9 cellular contexts compared by ENCODE assay signal in the genomic region with DNA sequence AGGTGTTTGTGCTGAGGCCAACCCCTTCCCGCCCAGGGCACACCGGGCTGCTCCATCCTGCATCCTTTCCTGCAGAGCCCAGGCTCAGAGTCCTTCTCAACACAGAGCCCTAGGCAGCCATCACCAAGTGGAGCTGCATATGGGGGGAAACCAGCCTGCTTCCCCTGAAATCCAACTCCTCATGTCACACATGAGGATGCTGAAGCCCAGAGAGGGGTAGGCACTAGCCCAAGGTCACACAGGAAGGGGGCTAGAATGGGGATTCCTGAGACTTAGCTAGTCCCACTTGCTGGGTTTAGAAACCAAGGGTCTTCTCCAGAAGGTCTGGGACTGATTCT. TPM values are rescaled to one million over a fixed set of nuclear protein-coding genes. Genes with fewer than 3 reads are reported as not detected.
DNase-seq lines count a peak whose midpoint lies in the region; ATAC-seq and TF ChIP-seq lines count a peak whose summit lies in the region.
"Had no signal": no experiment of that assay in that cellular context is flagged by ENCODE, and none has a peak within 500 bp of the region (broad histone marks: within the 10 kb centered on the region; RNA-seq: fewer than 3 reads in every experiment).

No MANE protein-coding gene starts in this region.

- no peaks in the 10 kb centered on the region for H3K9me2 ChIP-seq in Loucy (replicated peaks; ENCODE audit: low read depth, low read length)

- peaks cover 65% of the 10 kb centered on the region for H3K4me1 ChIP-seq in Loucy (ENCODE audit: insufficient read depth, low read length, poor library complexity, severe bottlenecking)
- H3K4me1 ChIP-seq in osteoblast (ENCODE audit: insufficient read depth, low read length), result peaks cover 14% of the 10 kb centered on the region

- no peaks in the 10 kb centered on the region for H3K27me3 ChIP-seq in CD4-positive, alpha-beta T cell (ENCODE audit: control insufficient read depth, insufficient read depth, low read length)
- H3K27me3 ChIP-seq in Loucy (ENCODE audit: insufficient read depth, low read length, poor library complexity, severe bottlenecking) (no peaks in the 10 kb centered on the region), osteoblast (ENCODE audit: insufficient read depth, low read length) (no peaks in the 10 kb centered on the region)

- H3F3A ChIP-seq in Loucy (ENCODE audit: low read depth), result no peaks in the 10 kb centered on the region

- no peak for DNase-seq in CD4-positive, alpha-beta T cell
- DNase-seq in osteoblast (ENCODE audit: insufficient read length, low spot score, missing footprints) (peak; percentile 66), occipital lobe (lab: John Stamatoyannopoulos, UW) (no peak), NCI-H1105 (lab: John Stamatoyannopoulos, UW) (no peak), HK-2 (ENCODE audit: unreplicated experiment) (no peak), NCI-H1694 (lab: John Stamatoyannopoulos, UW) (no peak)
- DNase-seq: cortex of kidney had no signal

- no peaks in the 10 kb centered on the region for H3K36me3 ChIP-seq in Loucy (ENCODE audit: insufficient read depth, low read length)
- H3K36me3 ChIP-seq in osteoblast (ENCODE audit: insufficient read depth, low read length), result no peaks in the 10 kb centered on the region

- no peaks in the 10 kb centered on the region for H3K9me3 Mint-ChIP-seq in CD4-positive, alpha-beta T cell
- H3K9me3 Mint-ChIP-seq in dendritic cell treated with granulocyte-macrophage colony-stimulating factor and Interleukin-4, amounts not matched to agents 40 ng/mL and 50 ng/mL, for 4 days, result no peaks in the 10 kb centered on the region

- H3K36me3 Mint-ChIP-seq in CD4-positive, alpha-beta T cell (ENCODE audit: low read depth), result peaks cover 3% of the 10 kb centered on the region
- no peaks in the 10 kb centered on the region for H3K36me3 Mint-ChIP-seq in dendritic cell treated with granulocyte-macrophage colony-stimulating factor and Interleukin-4, amounts not matched to agents 40 ng/mL and 50 ng/mL, for 4 days (ENCODE audit: low read depth)

- peaks cover 67% of the 10 kb centered on the region for H3K4me1 Mint-ChIP-seq in CD4-positive, alpha-beta T cell (ENCODE audit: low read depth)
- H3K4me1 Mint-ChIP-seq in dendritic cell treated with granulocyte-macrophage colony-stimulating factor and Interleukin-4, amounts not matched to agents 40 ng/mL and 50 ng/mL, for 4 days (ENCODE audit: low read depth), result peaks cover 87% of the 10 kb centered on the region

- H3K4me3 ChIP-seq in Loucy (ENCODE audit: low read length, poor library complexity, severe bottlenecking), result peak overlapping the region; percentile 50
- no peak overlapping the region for H3K4me3 ChIP-seq in osteoblast (ENCODE audit: insufficient read depth, low read length)

- intact Hi-C loops in CD4-positive, alpha-beta T cell (cut with DNase I, micrococcal nuclease), result no loop called here
- intact Hi-C loops in dendritic cell treated with granulocyte-macrophage colony-stimulating factor and Interleukin-4, amounts not matched to agents 40 ng/mL and 50 ng/mL, for 4 days (cut with micrococcal nuclease), result no loop called here

- H3K4me2 ChIP-seq in Loucy (ENCODE audit: low read depth, low read length, poor library complexity, severe bottlenecking) (peak overlapping the region; percentile 65), osteoblast (ENCODE audit: insufficient read depth, low read length) (peak overlapping the region; percentile 51)

- peak overlapping the region; percentile 47 for H3K27ac ChIP-seq in CD4-positive, alpha-beta T cell (ENCODE audit: low read depth, low read length)
- peak overlapping the region; percentile 38 for H3K27ac ChIP-seq in osteoblast (ENCODE audit: low read depth, low read length)

- no peak for TF ChIP-seq CTCF in CD4-positive, alpha-beta T cell (IDR thresholded peaks at IDR 0.05)
- TF ChIP-seq CTCF in Loucy (conservative IDR thresholded peaks at IDR 0.05; ENCODE audit: low read length), result no peak
- TF ChIP-seq CTCF in osteoblast (IDR thresholded peaks at IDR 0.05; ENCODE audit: extremely low read depth, low read depth, low read length), result no peak

- peak overlapping the region; percentile 59 for H3K4me3 Mint-ChIP-seq in CD4-positive, alpha-beta T cell
- H3K4me3 Mint-ChIP-seq in dendritic cell treated with granulocyte-macrophage colony-stimulating factor and Interleukin-4, amounts not matched to agents 40 ng/mL and 50 ng/mL, for 4 days, result peak overlapping the region; percentile 23

- H4K20me1 ChIP-seq in Loucy (ENCODE audit: insufficient read depth, low read length, poor library complexity, severe bottlenecking) (no peaks in the 10 kb centered on the region), osteoblast (ENCODE audit: insufficient read depth, low read length) (no peaks in the 10 kb centered on the region)

- H3K27ac Mint-ChIP-seq in CD4-positive, alpha-beta T cell, result peak overlapping the region; percentile 83
- H3K27ac Mint-ChIP-seq in dendritic cell treated with granulocyte-macrophage colony-stimulating factor and Interleukin-4, amounts not matched to agents 40 ng/mL and 50 ng/mL, for 4 days, result peak overlapping the region; percentile 93

- CTCF ChIA-PET in CD4-positive, alpha-beta T cell (lab: Charles Lee), result interaction anchor here (1.0 to 2.9 kb wide), 2 partner anchors 14 to 36 kb away, joined by 3 to 16 read pairs; no protein-coding TSS in a partner anchor

- ATAC-seq in CD4-positive, alpha-beta T cell (ENCODE audit: poor library complexity), result no peak

- no peaks in the 10 kb centered on the region for H3K79me2 ChIP-seq in Loucy (ENCODE audit: insufficient read depth, low read length)
- no peaks in the 10 kb centered on the region for H3K79me2 ChIP-seq in osteoblast (ENCODE audit: insufficient read depth, low read length)

- POLR2A ChIA-PET in CD4-positive, alpha-beta T cell (lab: Charles Lee), result interaction anchor here (1.1 to 5.5 kb wide), 7 partner anchors 8 to 36 kb away, joined by 3 to 62 read pairs (median 10); no protein-coding TSS in a partner anchor

- H3K27me3 Mint-ChIP-seq in CD4-positive, alpha-beta T cell, result no peaks in the 10 kb centered on the region
- no peaks in the 10 kb centered on the region for H3K27me3 Mint-ChIP-seq in dendritic cell treated with granulocyte-macrophage colony-stimulating factor and Interleukin-4, amounts not matched to agents 40 ng/mL and 50 ng/mL, for 4 days

- peak overlapping the region; percentile 53 for H3K9ac ChIP-seq in Loucy (ENCODE audit: low read depth, low read length, poor library complexity, severe bottlenecking)

- H2AFZ ChIP-seq in Loucy (ENCODE audit: low read length), result no peak overlapping the region
- peak overlapping the region; percentile 69 for H2AFZ ChIP-seq in osteoblast (ENCODE audit: low read length)

- no peaks in the 10 kb centered on the region for H3K9me3 ChIP-seq in CD4-positive, alpha-beta T cell (ENCODE audit: control insufficient read depth, low read length)
- no peaks in the 10 kb centered on the region for H3K9me3 ChIP-seq in Loucy (ENCODE audit: insufficient read depth, low read depth, low read length)
- no peaks in the 10 kb centered on the region for H3K9me3 ChIP-seq in osteoblast (ENCODE audit: low read depth, low read length)

RNA-seq across cellular contexts. Expression of gene TNFRSF1B, which starts 5.5 kb away (rescaled TPM):
- 10 to 100 TPM; 61.9 to 62.6 TPM for total RNA-seq in CD4-positive, alpha-beta T cell
- 11.2 and 12.7 TPM in 2 replicates for total RNA-seq in osteoblast
- 3.1 TPM for total RNA-seq in occipital lobe
